1 cellular context compared by ENCODE assay signal in the genomic region with DNA sequence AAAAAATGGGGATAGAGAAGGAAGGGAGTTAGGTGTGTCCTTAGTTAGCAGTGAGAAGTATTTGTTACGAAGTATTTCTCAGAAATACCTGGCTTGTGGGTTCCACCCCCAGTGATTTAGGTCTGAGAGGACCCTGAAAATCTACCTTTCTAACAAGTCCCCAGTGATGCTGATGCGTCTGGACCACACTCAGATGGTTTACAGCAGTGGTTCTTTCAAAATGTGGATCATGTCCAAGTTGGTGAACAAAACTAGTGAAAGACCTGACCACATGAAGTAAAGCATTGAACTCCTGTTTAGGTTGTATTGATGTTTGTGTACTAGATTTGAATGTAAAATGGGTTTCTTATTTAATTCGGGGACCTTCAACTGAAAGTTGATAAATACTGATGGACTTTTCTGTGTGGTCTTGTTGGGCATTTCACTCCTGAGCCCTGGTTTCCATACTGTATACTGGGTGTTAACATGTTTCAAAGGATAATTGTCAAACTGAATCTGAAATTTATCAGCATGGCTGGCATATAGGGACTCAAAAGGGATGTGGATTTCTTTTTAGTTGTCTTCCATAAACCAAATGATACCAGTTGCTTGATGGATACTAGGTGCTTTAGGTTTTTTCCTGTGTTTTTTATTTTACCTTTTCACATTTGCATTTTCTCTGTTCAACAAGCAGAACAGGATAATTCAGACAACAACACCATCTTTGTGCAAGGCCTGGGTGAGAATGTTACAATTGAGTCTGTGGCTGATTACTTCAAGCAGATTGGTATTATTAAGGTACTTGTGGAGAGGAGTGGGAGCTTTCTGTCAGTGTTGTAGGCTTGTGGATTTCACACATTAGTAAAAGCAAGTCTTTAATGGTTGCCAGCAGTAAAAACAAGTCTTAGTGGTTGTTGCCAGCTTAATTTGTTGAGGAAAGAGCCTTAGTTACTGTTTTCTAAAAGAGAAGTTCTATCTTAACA.
A peak's percentile ranks its signal among the peaks of the same experiment; 100 is the strongest.
TF ChIP-seq lines count a peak whose summit lies in the region.

No MANE protein-coding gene starts in this region.

TF ChIP-seq in K562, 482 proteins besides CTCF, POLR2A, EP300 and RAD21:
- no peak for TF ChIP-seq NCOR1 (IDR thresholded peaks at IDR 0.05)
- no peak for TF ChIP-seq MEF2D (tag; conservative IDR thresholded peaks at IDR 0.05; ENCODE audit: low read depth)
- TF ChIP-seq HLTF (IDR thresholded peaks at IDR 0.05), result no peak
- TF ChIP-seq, protein P1, sequence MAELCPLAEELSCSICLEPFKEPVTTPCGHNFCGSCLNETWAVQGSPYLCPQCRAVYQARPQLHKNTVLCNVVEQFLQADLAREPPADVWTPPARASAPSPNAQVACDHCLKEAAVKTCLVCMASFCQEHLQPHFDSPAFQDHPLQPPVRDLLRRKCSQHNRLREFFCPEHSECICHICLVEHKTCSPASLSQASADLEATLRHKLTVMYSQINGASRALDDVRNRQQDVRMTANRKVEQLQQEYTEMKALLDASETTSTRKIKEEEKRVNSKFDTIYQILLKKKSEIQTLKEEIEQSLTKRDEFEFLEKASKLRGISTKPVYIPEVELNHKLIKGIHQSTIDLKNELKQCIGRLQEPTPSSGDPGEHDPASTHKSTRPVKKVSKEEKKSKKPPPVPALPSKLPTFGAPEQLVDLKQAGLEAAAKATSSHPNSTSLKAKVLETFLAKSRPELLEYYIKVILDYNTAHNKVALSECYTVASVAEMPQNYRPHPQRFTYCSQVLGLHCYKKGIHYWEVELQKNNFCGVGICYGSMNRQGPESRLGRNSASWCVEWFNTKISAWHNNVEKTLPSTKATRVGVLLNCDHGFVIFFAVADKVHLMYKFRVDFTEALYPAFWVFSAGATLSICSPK (IDR thresholded peaks at IDR 0.05; ENCODE audit: borderline replicate concordance), result no peak
- TF ChIP-seq ZZZ3 (IDR thresholded peaks at IDR 0.05), result no peak
- TF ChIP-seq ILF3 (IDR thresholded peaks at IDR 0.05; ENCODE audit: borderline replicate concordance), result 0 out of 2 replicates have a peak, but pooled peaks have one; percentile 6
- TF ChIP-seq KHSRP (IDR thresholded peaks at IDR 0.05), result peak; percentile 23; the same call in 1 of the 2 replicates
- no peak for TF ChIP-seq SMARCA4 (IDR thresholded peaks at IDR 0.05)
- no peak for TF ChIP-seq ZNF217 (CRISPR knock-in tag; IDR thresholded peaks at IDR 0.05)
- peak; percentile 67; the same call in 1 of the 2 replicates for TF ChIP-seq ZNF551 (CRISPR knock-in tag; IDR thresholded peaks at IDR 0.05)
- TF ChIP-seq BRCA1 (IDR thresholded peaks at IDR 0.05), result no peak
- TF ChIP-seq BRCA1 (CRISPR knock-in tag; IDR thresholded peaks at IDR 0.05), result no peak
- TF ChIP-seq CSDE1 (IDR thresholded peaks at IDR 0.05), result no peak
- TF ChIP-seq, protein P2, sequence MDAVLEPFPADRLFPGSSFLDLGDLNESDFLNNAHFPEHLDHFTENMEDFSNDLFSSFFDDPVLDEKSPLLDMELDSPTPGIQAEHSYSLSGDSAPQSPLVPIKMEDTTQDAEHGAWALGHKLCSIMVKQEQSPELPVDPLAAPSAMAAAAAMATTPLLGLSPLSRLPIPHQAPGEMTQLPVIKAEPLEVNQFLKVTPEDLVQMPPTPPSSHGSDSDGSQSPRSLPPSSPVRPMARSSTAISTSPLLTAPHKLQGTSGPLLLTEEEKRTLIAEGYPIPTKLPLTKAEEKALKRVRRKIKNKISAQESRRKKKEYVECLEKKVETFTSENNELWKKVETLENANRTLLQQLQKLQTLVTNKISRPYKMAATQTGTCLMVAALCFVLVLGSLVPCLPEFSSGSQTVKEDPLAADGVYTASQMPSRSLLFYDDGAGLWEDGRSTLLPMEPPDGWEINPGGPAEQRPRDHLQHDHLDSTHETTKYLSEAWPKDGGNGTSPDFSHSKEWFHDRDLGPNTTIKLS (IDR thresholded peaks at IDR 0.05; ENCODE audit: borderline replicate concordance, low read depth), result no peak
- no peak for TF ChIP-seq HNRNPK (IDR thresholded peaks at IDR 0.05; ENCODE audit: low read depth, low read length, poor library complexity, severe bottlenecking)
- no peak for TF ChIP-seq ARID1B (IDR thresholded peaks at IDR 0.05)
- TF ChIP-seq ZNF699 (CRISPR knock-in tag; IDR thresholded peaks at IDR 0.05; ENCODE audit: insufficient replicate concordance), result no peak
- TF ChIP-seq CBX1 (IDR thresholded peaks at IDR 0.05; ENCODE audit: low read depth), result no peak
- TF ChIP-seq ZNF507 (tag; conservative IDR thresholded peaks at IDR 0.05), result no peak
- TF ChIP-seq, protein P3, sequence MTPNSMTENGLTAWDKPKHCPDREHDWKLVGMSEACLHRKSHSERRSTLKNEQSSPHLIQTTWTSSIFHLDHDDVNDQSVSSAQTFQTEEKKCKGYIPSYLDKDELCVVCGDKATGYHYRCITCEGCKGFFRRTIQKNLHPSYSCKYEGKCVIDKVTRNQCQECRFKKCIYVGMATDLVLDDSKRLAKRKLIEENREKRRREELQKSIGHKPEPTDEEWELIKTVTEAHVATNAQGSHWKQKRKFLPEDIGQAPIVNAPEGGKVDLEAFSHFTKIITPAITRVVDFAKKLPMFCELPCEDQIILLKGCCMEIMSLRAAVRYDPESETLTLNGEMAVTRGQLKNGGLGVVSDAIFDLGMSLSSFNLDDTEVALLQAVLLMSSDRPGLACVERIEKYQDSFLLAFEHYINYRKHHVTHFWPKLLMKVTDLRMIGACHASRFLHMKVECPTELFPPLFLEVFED (CRISPR knock-in tag; conservative IDR thresholded peaks at IDR 0.05), result peak; percentile 73
- TF ChIP-seq POLR2AphosphoS5 (IDR thresholded peaks at IDR 0.05; ENCODE audit: control insufficient read depth, insufficient read depth, low read depth, low read length), result peak; percentile 35; the same call in 1 of the 2 replicates
- TF ChIP-seq SUPT5H (IDR thresholded peaks at IDR 0.05), result peak; percentile 30; the same call in 1 of the 2 replicates
- TF ChIP-seq, protein P4, sequence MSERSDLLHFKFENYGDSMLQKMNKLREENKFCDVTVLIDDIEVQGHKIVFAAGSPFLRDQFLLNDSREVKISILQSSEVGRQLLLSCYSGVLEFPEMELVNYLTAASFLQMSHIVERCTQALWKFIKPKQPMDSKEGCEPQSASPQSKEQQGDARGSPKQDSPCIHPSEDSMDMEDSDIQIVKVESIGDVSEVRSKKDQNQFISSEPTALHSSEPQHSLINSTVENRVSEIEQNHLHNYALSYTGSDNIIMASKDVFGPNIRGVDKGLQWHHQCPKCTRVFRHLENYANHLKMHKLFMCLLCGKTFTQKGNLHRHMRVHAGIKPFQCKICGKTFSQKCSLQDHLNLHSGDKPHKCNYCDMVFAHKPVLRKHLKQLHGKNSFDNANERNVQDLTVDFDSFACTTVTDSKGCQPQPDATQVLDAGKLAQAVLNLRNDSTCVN (CRISPR knock-in tag; IDR thresholded peaks at IDR 0.05), result peak; percentile 35; the same call in 1 of the 2 replicates
- TF ChIP-seq, protein P5, sequence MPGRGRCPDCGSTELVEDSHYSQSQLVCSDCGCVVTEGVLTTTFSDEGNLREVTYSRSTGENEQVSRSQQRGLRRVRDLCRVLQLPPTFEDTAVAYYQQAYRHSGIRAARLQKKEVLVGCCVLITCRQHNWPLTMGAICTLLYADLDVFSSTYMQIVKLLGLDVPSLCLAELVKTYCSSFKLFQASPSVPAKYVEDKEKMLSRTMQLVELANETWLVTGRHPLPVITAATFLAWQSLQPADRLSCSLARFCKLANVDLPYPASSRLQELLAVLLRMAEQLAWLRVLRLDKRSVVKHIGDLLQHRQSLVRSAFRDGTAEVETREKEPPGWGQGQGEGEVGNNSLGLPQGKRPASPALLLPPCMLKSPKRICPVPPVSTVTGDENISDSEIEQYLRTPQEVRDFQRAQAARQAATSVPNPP (IDR thresholded peaks at IDR 0.05; ENCODE audit: borderline replicate concordance, insufficient read depth, insufficient read length), result no peak
- no peak for TF ChIP-seq MIER1 (IDR thresholded peaks at IDR 0.05; ENCODE audit: low read depth)
- no peak for TF ChIP-seq ZNF121 (CRISPR knock-in tag; conservative IDR thresholded peaks at IDR 0.05)
- no peak for TF ChIP-seq HSF4 (CRISPR knock-in tag; IDR thresholded peaks at IDR 0.05; ENCODE audit: borderline replicate concordance)
TF ChIP-seq in K562: peak in this region for 7.
